ENCODE assay signal across 8 cellular contexts in the genomic region with DNA sequence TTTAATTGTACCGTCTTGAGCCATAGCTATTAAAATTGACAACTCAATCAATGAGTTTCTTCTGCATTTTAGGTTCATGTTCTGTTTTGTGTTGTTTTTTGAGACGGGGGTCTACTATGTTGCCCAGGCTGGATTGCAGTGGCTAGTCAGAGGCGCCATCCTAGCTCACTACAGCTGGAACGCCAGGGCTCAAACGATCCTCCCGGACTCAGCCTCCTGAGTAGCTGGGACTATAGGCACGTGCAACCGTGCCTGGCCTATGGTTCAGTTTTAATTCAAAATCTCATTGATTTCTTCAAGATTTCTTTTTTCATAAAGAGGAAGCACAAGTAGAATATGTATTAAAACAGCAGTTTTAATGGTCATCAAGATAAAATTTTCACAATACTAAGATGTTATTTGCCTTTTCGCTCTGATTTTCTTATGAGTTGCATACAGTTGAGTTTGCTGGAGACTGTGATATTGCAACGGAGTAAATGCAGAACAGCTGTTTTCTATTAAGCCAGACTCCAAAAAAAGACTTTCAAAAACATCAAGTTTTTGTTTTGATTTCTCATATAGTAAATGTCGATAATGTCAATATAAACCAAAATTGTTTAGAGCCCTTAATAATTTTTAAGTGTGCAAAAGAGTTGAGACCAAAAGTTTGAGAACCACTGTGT. TPM values are rescaled to one million over a fixed set of nuclear protein-coding genes. Genes with fewer than 3 reads are reported as not detected.
DNase-seq lines count a peak whose midpoint lies in the region; ATAC-seq and TF ChIP-seq lines count a peak whose summit lies in the region.

No MANE protein-coding gene starts in this region.

- H3K4me1 ChIP-seq in cardiac muscle cell (ENCODE audit: low read depth): peaks cover 13% of the 10 kb centered on the region
- H3K4me1 ChIP-seq in upper lobe of right lung: peaks cover 32% of the 10 kb centered on the region

- peak overlapping the region; percentile 57 for H3K4me3 ChIP-seq in cardiac muscle cell
- peak overlapping the region; percentile 97 for H3K4me3 ChIP-seq in kidney epithelial cell (ENCODE audit: low read depth, low read length)
- H3K4me3 ChIP-seq in upper lobe of right lung: peak overlapping the region; percentile 94

- POLR2A ChIA-PET in activated CD8-positive, alpha-beta T cell treated with anti-CD3 and anti-CD28 coated beads for 36 hours (lab: Charles Lee): interaction anchor here (0.8 to 2.3 kb wide), 10 partner anchors 11 to 333 kb away, joined by 3 to 12 read pairs (median 6); no protein-coding TSS in a partner anchor

- H3K4me3 Mint-ChIP-seq in activated CD8-positive, alpha-beta T cell treated with anti-CD3 and anti-CD28 coated beads for 36 hours: peak overlapping the region; percentile 96

- H3K4me1 Mint-ChIP-seq in activated CD8-positive, alpha-beta T cell treated with anti-CD3 and anti-CD28 coated beads for 36 hours (ENCODE audit: low read depth): peaks cover 39% of the 10 kb centered on the region

- H3K36me3 Mint-ChIP-seq in activated CD8-positive, alpha-beta T cell treated with anti-CD3 and anti-CD28 coated beads for 36 hours (ENCODE audit: low read depth): peaks cover 16% of the 10 kb centered on the region

- H3K27me3 Mint-ChIP-seq in activated CD8-positive, alpha-beta T cell treated with anti-CD3 and anti-CD28 coated beads for 36 hours: no peaks in the 10 kb centered on the region

- ATAC-seq in Right ventricle myocardium superior (ENCODE audit: poor library complexity) (no peak), upper lobe of right lung (no peak), omental fat pad (ENCODE audit: low FRiP score) (no peak)
- no peak for ATAC-seq in activated CD8-positive, alpha-beta T cell treated with anti-CD3 and anti-CD28 coated beads for 36 hours

- H3K27ac Mint-ChIP-seq in activated CD8-positive, alpha-beta T cell treated with anti-CD3 and anti-CD28 coated beads for 36 hours: peak overlapping the region; percentile 96

- no peaks in the 10 kb centered on the region for H3K9me3 ChIP-seq in cardiac muscle cell (ENCODE audit: low read depth)
- no peaks in the 10 kb centered on the region for H3K9me3 ChIP-seq in upper lobe of right lung

- no peaks in the 10 kb centered on the region for H3K27me3 ChIP-seq in cardiac muscle cell
- H3K27me3 ChIP-seq in kidney epithelial cell (ENCODE audit: control insufficient read depth, insufficient read depth, low read length): no peaks in the 10 kb centered on the region
- H3K27me3 ChIP-seq in upper lobe of right lung: no peaks in the 10 kb centered on the region

- H3K36me3 ChIP-seq in cardiac muscle cell (peaks cover 7% of the 10 kb centered on the region), kidney epithelial cell (ENCODE audit: control insufficient read depth, insufficient read depth, low read length) (no peaks in the 10 kb centered on the region), upper lobe of right lung (no peaks in the 10 kb centered on the region)

- intact Hi-C loops in Right ventricle myocardium superior (cut with DNase I): no loop called here
- intact Hi-C loops in activated CD8-positive, alpha-beta T cell treated with anti-CD3 and anti-CD28 coated beads for 36 hours (cut with micrococcal nuclease): no loop called here
- intact Hi-C loops in upper lobe of right lung (cut with DNase I): no loop called here

- TF ChIP-seq CTCF in cardiac muscle cell (IDR thresholded peaks at IDR 0.05; ENCODE audit: low read depth, low read length): no peak
- no peak for TF ChIP-seq CTCF in activated CD8-positive, alpha-beta T cell treated with anti-CD3 and anti-CD28 coated beads for 36 hours (IDR thresholded peaks at IDR 0.05)
- TF ChIP-seq CTCF in kidney epithelial cell (IDR thresholded peaks at IDR 0.05; ENCODE audit: insufficient read depth, low read length, poor library complexity, severe bottlenecking): no peak
- no peak for TF ChIP-seq CTCF in upper lobe of right lung (IDR thresholded peaks at IDR 0.05)
- TF ChIP-seq CTCF in omental fat pad (IDR thresholded peaks at IDR 0.05): no peak

- H3K27ac ChIP-seq in cardiac muscle cell (no peak overlapping the region), upper lobe of right lung (no peak overlapping the region)

- DNase-seq in cardiac muscle cell (ENCODE audit: low read depth in 1 of 2, low spot score in 1 of 2) (peak in 1 of 2 donors; percentile 7), Right ventricle myocardium superior (no peak), kidney epithelial cell (ENCODE audit: low read depth) (no peak), upper lobe of right lung (no peak), activated gamma-delta T cell treated with Interleukin-2 at 50 U/mL for 16 hours (no peak), putamen (ENCODE audit: low spot score) (no peak), omental fat pad (ENCODE audit: low spot score) (no peak)
- no peak for DNase-seq in activated CD8-positive, alpha-beta T cell treated with anti-CD3 and anti-CD28 coated beads for 36 hours

- no peaks in the 10 kb centered on the region for H3K9me3 Mint-ChIP-seq in activated CD8-positive, alpha-beta T cell treated with anti-CD3 and anti-CD28 coated beads for 36 hours

- CTCF ChIA-PET in activated CD8-positive, alpha-beta T cell treated with anti-CD3 and anti-CD28 coated beads for 36 hours (lab: Charles Lee): interaction anchor here (1.0 to 2.8 kb wide), 7 partner anchors 12 to 32 kb away, joined by 3 to 16 read pairs (median 6); no protein-coding TSS in a partner anchor

RNA-seq across cellular contexts. Expression of gene STX18, which starts 1.1 kb away (rescaled TPM):
- total RNA-seq in cardiac muscle cell (50.1 and 63.3 TPM in 2 replicates), Right ventricle myocardium superior (16.0 TPM), kidney epithelial cell (25.5 and 39.7 TPM in 2 replicates), upper lobe of right lung (22.1 TPM), omental fat pad (10 to 100 TPM; 17.7 to 30.1 (median 23.0) TPM)
- polyA plus RNA-seq in cardiac muscle cell: 29.8 and 36.6 TPM in 2 replicates
- total RNA-seq in activated CD8-positive, alpha-beta T cell treated with anti-CD3 and anti-CD28 coated beads for 36 hours: 10 to 100 TPM; 19.5 to 20.0 TPM
